Comparison of ENCODE assay signal across 22 cellular contexts in the genomic region with DNA sequence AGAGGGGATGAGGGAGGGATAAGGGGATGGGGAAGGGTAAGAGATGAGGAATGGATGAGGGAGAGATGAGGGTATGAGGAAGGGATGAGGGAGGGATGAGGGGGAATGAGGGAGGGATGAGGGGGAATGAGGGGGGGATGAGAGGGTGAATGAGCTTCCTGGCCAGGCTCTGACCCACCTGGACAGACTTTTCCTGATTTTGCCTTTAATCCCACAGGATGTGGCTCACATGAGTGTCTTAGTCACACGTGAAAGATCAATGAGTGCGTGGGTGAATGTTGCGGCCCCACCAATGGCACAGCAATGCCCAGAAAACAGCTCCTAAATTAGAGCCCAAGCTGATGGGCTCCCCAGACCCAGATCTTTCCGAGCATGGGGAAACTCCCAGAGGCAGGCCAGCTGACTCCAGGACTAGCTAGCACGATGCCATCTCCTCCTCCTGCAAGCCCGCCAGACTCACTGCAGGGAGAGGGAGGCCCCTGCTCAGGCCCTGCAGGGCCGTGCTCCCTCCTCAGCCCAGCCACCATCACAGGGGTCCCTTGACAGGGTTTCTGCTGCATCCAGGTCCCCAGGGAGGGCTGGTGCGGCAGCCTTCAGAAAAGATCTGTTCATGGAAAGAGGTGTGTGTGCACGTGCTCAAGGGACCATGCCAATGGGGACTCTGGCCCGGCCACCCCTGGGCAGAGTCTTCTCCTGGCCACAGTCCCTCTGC. TPM values are rescaled to one million over a fixed set of nuclear protein-coding genes. Genes with fewer than 3 reads are reported as not detected.
DNase-seq lines count a peak whose midpoint lies in the region; ATAC-seq, FAIRE-seq and TF ChIP-seq lines count a peak whose summit lies in the region.
"Had no signal": no experiment of that assay in that cellular context is flagged by ENCODE, and none has a peak within 500 bp of the region (broad histone marks: within the 10 kb centered on the region; RNA-seq: fewer than 3 reads in every experiment).

No MANE protein-coding gene starts in this region.

- no TSS peak for BruUV-seq in K562 (replicated peaks; lab: Mats Ljungman, UMichigan)

- H3K4me3 ChIP-seq in HEK293 (ENCODE audit: low read depth, low read length) = no peak overlapping the region
- no peak overlapping the region for H3K4me3 ChIP-seq in K562
- H3K4me3 ChIP-seq: MG63 had no signal

- H4K20me1 ChIP-seq in K562 (replicated peaks; ENCODE audit: control insufficient read depth, insufficient read depth, low read length) = no peaks in the 10 kb centered on the region

- CTCF ChIA-PET in HEK293 (lab: Yijun Ruan, JAX) = no interaction called here
- CTCF ChIA-PET in K562 (lab: Yijun Ruan, JAX; ENCODE audit: low intra/inter-chr PET ratio) = no interaction called here

- H3K9ac ChIP-seq in K562 (ENCODE audit: insufficient read depth in 1 of 2, low read depth in 2 of 2, low read length in 2 of 2) = no peak overlapping the region; a peak in 1 of 4 replicates

- H3K9me3 Mint-ChIP-seq in activated naive CD8-positive, alpha-beta T cell treated with anti-CD3 and anti-CD28 coated beads for 36 hours = no peaks in the 10 kb centered on the region
- no peaks in the 10 kb centered on the region for H3K9me3 Mint-ChIP-seq in activated naive CD8-positive, alpha-beta T cell treated with anti-CD3 and anti-CD28 coated beads, Interleukin-2, amount 50 U/mL, for 24 hours
- H3K9me3 Mint-ChIP-seq: CD14-positive monocyte, IgD-negative memory B cell had no signal

- H3K4me1 ChIP-seq in HEK293 (ENCODE audit: control insufficient read depth, insufficient read depth, low read length) = no peaks in the 10 kb centered on the region
- H3K4me1 ChIP-seq in K562 (replicated peaks in 1 of 2; ENCODE audit: control insufficient read depth in 2 of 2, insufficient read depth in 2 of 2, low read length in 2 of 2) = peaks cover 0 to 7% of the 10 kb centered on the region in 2 experiments; a peak in 1 of 5 replicates

- peak overlapping the region; percentile 14 for H3K27ac Mint-ChIP-seq in activated naive CD8-positive, alpha-beta T cell treated with anti-CD3 and anti-CD28 coated beads for 36 hours
- H3K27ac Mint-ChIP-seq in activated naive CD8-positive, alpha-beta T cell treated with anti-CD3 and anti-CD28 coated beads, Interleukin-2, amount 50 U/mL, for 24 hours = no peak overlapping the region
- H3K27ac Mint-ChIP-seq: CD14-positive monocyte, IgD-negative memory B cell had no signal

- no peak for ATAC-seq in activated naive CD8-positive, alpha-beta T cell treated with anti-CD3 and anti-CD28 coated beads, Interleukin-2, amount 50 U/mL, for 24 hours
- ATAC-seq in K562 = no peak; the same call in 2 of the 3 replicates
- ATAC-seq in HG03097 (IDR thresholded peaks at IDR 0.05; ENCODE audit: low FRiP score, unreplicated experiment) = no peak
- no peak for ATAC-seq in HG02884 (IDR thresholded peaks at IDR 0.05; ENCODE audit: unreplicated experiment)

- no peaks in the 10 kb centered on the region for H3K9me3 ChIP-seq in HEK293 (ENCODE audit: control insufficient read depth, insufficient read depth, low read depth, low read length)
- H3K9me3 ChIP-seq in K562 (replicated peaks; ENCODE audit: control insufficient read depth, insufficient read depth, low read depth, low read length) = no peaks in the 10 kb centered on the region
- H3K9me3 ChIP-seq: MG63 had no signal

- H3K27ac ChIP-seq in HEK293 (ENCODE audit: extremely low read depth, low read depth, low read length) (no peak overlapping the region), K562 (ENCODE audit: extremely low read depth, low read depth, low read length) (no peak overlapping the region)

- POLR2A ChIA-PET in HEK293 (lab: Yijun Ruan, JAX) (no interaction called here), K562 (lab: Yijun Ruan, JAX) (no interaction called here)

- TF ChIP-seq RAD21 in K562 (CRISPR knock-in tag; conservative IDR thresholded peaks at IDR 0.05 in 1 of 2, IDR thresholded peaks at IDR 0.05 in 1 of 2) = no peak

- no peak for TF ChIP-seq POLR2A in K562 (conservative IDR thresholded peaks at IDR 0.05)

- H3K4me2 ChIP-seq in K562 (ENCODE audit: insufficient read depth, low read length) = no peak overlapping the region

- H3K79me2 ChIP-seq in K562 (ENCODE audit: control insufficient read depth, insufficient read depth, low read length) = no peaks in the 10 kb centered on the region

- intact Hi-C loops in K562 (cut with micrococcal nuclease) = no loop called here

- no peaks in the 10 kb centered on the region for H3K36me3 Mint-ChIP-seq in activated naive CD8-positive, alpha-beta T cell treated with anti-CD3 and anti-CD28 coated beads for 36 hours
- H3K36me3 Mint-ChIP-seq in activated naive CD8-positive, alpha-beta T cell treated with anti-CD3 and anti-CD28 coated beads, Interleukin-2, amount 50 U/mL, for 24 hours (ENCODE audit: low read depth) = no peaks in the 10 kb centered on the region
- H3K36me3 Mint-ChIP-seq: CD14-positive monocyte, IgD-negative memory B cell had no signal

- H3K9me1 ChIP-seq in K562 (ENCODE audit: control insufficient read depth, insufficient read depth, low read length) = no peaks in the 10 kb centered on the region

- TF ChIP-seq EP300 in K562 (IDR thresholded peaks at IDR 0.05; ENCODE audit: low read length) = no peak

- H3K27me3 ChIP-seq in K562 (ENCODE audit: control insufficient read depth in 2 of 2, insufficient read depth in 2 of 2, low read length in 2 of 2) = peaks cover 2 to 51% of the 10 kb centered on the region in 2 experiments; a peak in 4 of 5 replicates
- H3K27me3 ChIP-seq: MG63 had no signal

- no peak for DNase-seq in activated naive CD8-positive, alpha-beta T cell treated with anti-CD3 and anti-CD28 coated beads for 36 hours
- no peak for DNase-seq in activated naive CD8-positive, alpha-beta T cell treated with anti-CD3 and anti-CD28 coated beads, Interleukin-2, amount 50 U/mL, for 24 hours
- DNase-seq in K562 (ENCODE audit: extremely low read depth in 1 of 4, low spot score in 3 of 4) (no peak), urothelium cell line (ENCODE audit: low spot score) (peak; percentile 14), SHP77 (lab: John Stamatoyannopoulos, UW) (no peak)
- DNase-seq: GDM1, GOT3, NCI-H1048, NCI-H1436, NCI-H1930, NCI-H226, NCI-H524 treated with DMSO at 0.1 percent for 48 hours, SIG-M5 had no signal

- 2% methylated on average over 7 of the region's 10 CpGs for WGBS in K562 (ENCODE audit: insufficient coverage, low coverage, missing lambda C conversion rate)

- FAIRE-seq in K562 (lab: Jason Lieb, UNC) (no peak), urothelium cell line (lab: Jason Lieb, UNC) (no peak)
- FAIRE-seq: GM19239, HTR-8/SVneo had no signal

- H3K4me3 Mint-ChIP-seq in activated naive CD8-positive, alpha-beta T cell treated with anti-CD3 and anti-CD28 coated beads for 36 hours = no peak overlapping the region
- no peak overlapping the region for H3K4me3 Mint-ChIP-seq in activated naive CD8-positive, alpha-beta T cell treated with anti-CD3 and anti-CD28 coated beads, Interleukin-2, amount 50 U/mL, for 24 hours
- H3K4me3 Mint-ChIP-seq: CD14-positive monocyte, IgD-negative memory B cell had no signal

- no peak overlapping the region for H2AFZ ChIP-seq in K562 (ENCODE audit: low read depth, low read length)

- peaks cover 3% of the 10 kb centered on the region for H3K4me1 Mint-ChIP-seq in activated naive CD8-positive, alpha-beta T cell treated with anti-CD3 and anti-CD28 coated beads for 36 hours
- no peaks in the 10 kb centered on the region for H3K4me1 Mint-ChIP-seq in activated naive CD8-positive, alpha-beta T cell treated with anti-CD3 and anti-CD28 coated beads, Interleukin-2, amount 50 U/mL, for 24 hours
- H3K4me1 Mint-ChIP-seq: CD14-positive monocyte had no signal

- peaks cover 0 to 20% of the 10 kb centered on the region in 2 experiments; a peak in 2 of 3 replicates for H3K36me3 ChIP-seq in HEK293 (ENCODE audit: control insufficient read depth in 2 of 2, insufficient read depth in 1 of 2, low read length in 2 of 2)
- H3K36me3 ChIP-seq in K562 (ENCODE audit: control insufficient read depth, insufficient read depth, low read length) = no peaks in the 10 kb centered on the region
- H3K36me3 ChIP-seq: MG63 had no signal

- no peaks in the 10 kb centered on the region for H3K27me3 Mint-ChIP-seq in activated naive CD8-positive, alpha-beta T cell treated with anti-CD3 and anti-CD28 coated beads for 36 hours
- no peaks in the 10 kb centered on the region for H3K27me3 Mint-ChIP-seq in activated naive CD8-positive, alpha-beta T cell treated with anti-CD3 and anti-CD28 coated beads, Interleukin-2, amount 50 U/mL, for 24 hours

- TF ChIP-seq CTCF in HEK293 (tag by site-specific recombination; IDR thresholded peaks at IDR 0.05) (no peak), K562 (IDR thresholded peaks at IDR 0.05 in 2 of 3, conservative IDR thresholded peaks at IDR 0.05 in 1 of 3; ENCODE audit: insufficient read depth in 2 of 3, low read depth in 1 of 3, low read length in 3 of 3) (no peak)

- in situ Hi-C loops in K562 (cut with MboI) = no loop called here

RNA-seq across cellular contexts. Expression of a gene that starts 41.4 kb away (rescaled TPM):
- not detected for total RNA-seq in activated naive CD8-positive, alpha-beta T cell treated with anti-CD3 and anti-CD28 coated beads for 36 hours
- total RNA-seq in K562 (2011; cell fraction: chromatin; rRNA removed; ENCODE audit: low replicate concordance) = not detected in 2 replicates
- not detected in 2 replicates for total RNA-seq in K562 (2011; cell fraction: nucleolus; rRNA removed)
- not detected in 2 replicates for total RNA-seq in K562 (2011; cell fraction: nucleoplasm; rRNA removed)
- total RNA-seq in K562 (2014; rRNA removed) (not detected in 2 replicates), K562 (2014; rRNA removed; fragmentation: Illumina TruSeq; extraction: Trizol) (not detected in 2 replicates), K562 (2015; rRNA removed; fragmentation: Illumina TruSeq; extraction: Trizol) (not detected in 2 replicates), K562 (2021) (not detected in 2 replicates)
- polyA plus RNA-seq in K562 (2011; rRNA removed) (not detected in 2 replicates), K562 (2014; fragmentation: Illumina TruSeq; extraction: Trizol) (not detected in 2 replicates), K562 (2014; fragmentation: Nextera tagmentation; extraction: Ambion mirVana) (not detected), K562 (2014; rRNA removed) (not detected in 2 replicates)
- polyA plus RNA-seq in K562 (2011; cell fraction: cytosol; rRNA removed) = not detected in 2 replicates
- not detected in 2 replicates for polyA plus RNA-seq in K562 (2011; cell fraction: nucleus; rRNA removed)
- polyA plus RNA-seq in K562 (2012) = not detected in 2 replicates
- polyA minus RNA-seq in K562 (2011; rRNA and poly(A)+ RNA removed) = not detected in 2 replicates
- polyA minus RNA-seq in K562 (2011; cell fraction: cytosol; rRNA and poly(A)+ RNA removed) = not detected in 2 replicates
- polyA minus RNA-seq in K562 (2011; cell fraction: nucleus; rRNA and poly(A)+ RNA removed) = not detected in 2 replicates
- total RNA-seq: A673 had no signal
- polyA plus RNA-seq: CD14-positive monocyte, IgD-negative memory B cell had no signal

RNA-seq across cellular contexts. Expression of a gene that starts 50.4 kb away (rescaled TPM):
- total RNA-seq in activated naive CD8-positive, alpha-beta T cell treated with anti-CD3 and anti-CD28 coated beads for 36 hours = not detected
- not detected in 2 replicates for total RNA-seq in K562 (2011; cell fraction: chromatin; rRNA removed; ENCODE audit: low replicate concordance)
- not detected in 2 replicates for total RNA-seq in K562 (2011; cell fraction: nucleolus; rRNA removed)
- total RNA-seq in K562 (2011; cell fraction: nucleoplasm; rRNA removed) = not detected in 2 replicates
- total RNA-seq in K562 (2014; rRNA removed) = not detected in 2 replicates
- total RNA-seq in K562 (2014; rRNA removed; fragmentation: Illumina TruSeq; extraction: Trizol) = not detected in 2 replicates
- total RNA-seq in K562 (2015; rRNA removed; fragmentation: Illumina TruSeq; extraction: Trizol) = not detected in 2 replicates
- total RNA-seq in K562 (2021) = not detected in 2 replicates
- not detected in 2 replicates for polyA plus RNA-seq in K562 (2011; rRNA removed)
- polyA plus RNA-seq in K562 (2011; cell fraction: cytosol; rRNA removed) = not detected in 2 replicates
- polyA plus RNA-seq in K562 (2011; cell fraction: nucleus; rRNA removed) = not detected in 2 replicates
- not detected in 2 replicates for polyA plus RNA-seq in K562 (2012)
- not detected in 2 replicates for polyA plus RNA-seq in K562 (2014; fragmentation: Illumina TruSeq; extraction: Trizol)
- polyA plus RNA-seq in K562 (2014; fragmentation: Nextera tagmentation; extraction: Ambion mirVana) = not detected
- polyA plus RNA-seq in K562 (2014; rRNA removed) = not detected in 2 replicates
- not detected in 2 replicates for polyA minus RNA-seq in K562 (2011; rRNA and poly(A)+ RNA removed)
- polyA minus RNA-seq in K562 (2011; cell fraction: cytosol; rRNA and poly(A)+ RNA removed) = not detected in 2 replicates
- polyA minus RNA-seq in K562 (2011; cell fraction: nucleus; rRNA and poly(A)+ RNA removed) = not detected in 2 replicates
- total RNA-seq: A673 had no signal
- polyA plus RNA-seq: CD14-positive monocyte, IgD-negative memory B cell had no signal
